In the genomic region with DNA sequence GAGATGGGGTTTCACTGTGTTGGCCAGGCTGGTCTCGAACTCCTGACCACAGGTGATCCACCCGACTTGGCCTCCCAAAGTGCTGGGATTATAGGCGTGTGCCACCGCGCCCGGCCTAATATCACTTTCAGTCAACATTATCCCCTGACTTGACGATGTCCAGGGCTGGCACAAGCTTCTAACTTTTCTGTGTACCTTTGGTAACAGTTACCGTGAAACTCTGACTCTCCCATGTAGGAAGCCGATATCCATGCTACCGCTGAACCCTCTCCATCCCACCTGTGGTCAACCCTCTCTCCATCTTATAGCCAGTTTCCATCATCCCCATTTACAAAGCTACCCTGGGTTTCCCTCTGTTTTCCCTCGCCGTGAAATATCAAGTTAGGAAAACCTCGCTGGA, we compare ENCODE assay signal across 20 cellular contexts.
"Had no signal": no experiment of that assay in that cellular context is flagged by ENCODE, and none has a peak within 500 bp of the region (broad histone marks: within the 10 kb centered on the region; RNA-seq: fewer than 3 reads in every experiment).

No MANE protein-coding gene starts in this region.

- H3K4me1 ChIP-seq: pancreas, prostate gland, stomach, transverse colon had no signal

- H3K27me3 ChIP-seq: hepatocyte, pancreas, transverse colon had no signal

- H3K36me3 Mint-ChIP-seq: naive thymus-derived CD8-positive, alpha-beta T cell had no signal

- H3K9me3 ChIP-seq: pancreas, prostate gland, thoracic aorta had no signal

- H3K4me3 Mint-ChIP-seq: dendritic cell treated with granulocyte-macrophage colony-stimulating factor and Interleukin-4, amounts not matched to agents 40 ng/mL and 50 ng/mL, for 4 days; naive thymus-derived CD8-positive, alpha-beta T cell; neural crest cell had no signal

- H3K4me2 ChIP-seq: hepatocyte had no signal

- H3K4me3 ChIP-seq: hepatocyte, lung, pancreas, prostate gland, skin epidermis, stomach, thoracic aorta, transverse colon had no signal

- H3K27me3 Mint-ChIP-seq: dendritic cell treated with granulocyte-macrophage colony-stimulating factor and Interleukin-4, amounts not matched to agents 40 ng/mL and 50 ng/mL, for 4 days had no signal

- H3K9me3 Mint-ChIP-seq: dendritic cell treated with granulocyte-macrophage colony-stimulating factor and Interleukin-4, amounts not matched to agents 40 ng/mL and 50 ng/mL, for 4 days had no signal

- H2AFZ ChIP-seq: hepatocyte had no signal

- DNase-seq: foreskin melanocyte; left colon; left ventricle myocardium superior; mesendoderm; naive thymus-derived CD8-positive, alpha-beta T cell; nucleus accumbens; stimulated activated CD4-positive, alpha-beta T cell treated with anti-CD3 and anti-CD28 coated beads, Interleukin-12 subunit alpha, Interleukin-12 subunit beta, amount 100 ng/mL, for 4 hours; stimulated activated naive CD4-positive, alpha-beta T cell; stomach; substantia nigra; transverse colon had no signal

- H3K27ac Mint-ChIP-seq: dendritic cell treated with granulocyte-macrophage colony-stimulating factor and Interleukin-4, amounts not matched to agents 40 ng/mL and 50 ng/mL, for 4 days; naive thymus-derived CD8-positive, alpha-beta T cell had no signal

- ATAC-seq: left colon; left ventricle myocardium superior; naive thymus-derived CD8-positive, alpha-beta T cell; pancreas; sciatic nerve had no signal

- H3K36me3 ChIP-seq: pancreas, prostate gland, stomach, thoracic aorta, transverse colon had no signal

- H3K4me1 Mint-ChIP-seq: naive thymus-derived CD8-positive, alpha-beta T cell; neural crest cell had no signal

- H3K27ac ChIP-seq: hepatocyte, pancreas, prostate gland, skin epidermis, stomach, thoracic aorta, transverse colon had no signal
